In genomic region chrX:135066271-135066670, GRCh38 we compare ENCODE assay signal across 11 cellular contexts. TPM values are rescaled to one million over a fixed set of nuclear protein-coding genes. Genes with fewer than 3 reads are reported as not detected.
DNase-seq lines count a peak whose midpoint lies in the region; ATAC-seq, FAIRE-seq and TF ChIP-seq lines count a peak whose summit lies in the region.
"Not testable (repeated sequence)": the region's sequence is repeated elsewhere in the genome, so short reads cannot be mapped to it uniquely, and the experiment has no call there.
"Had no signal": no experiment of that assay in that cellular context is flagged by ENCODE, and none has a peak within 500 bp of the region (broad histone marks: within the 10 kb centered on the region; RNA-seq: fewer than 3 reads in every experiment).

No MANE protein-coding gene starts in this region.

- H4K91ac ChIP-seq in IMR-90 (ENCODE audit: insufficient read depth, low read depth, low read length), result not testable (repeated sequence)

- no CpG with 5 or more reads among the region's 6 CpGs for WGBS in IMR-90 (ENCODE audit: extremely low coverage in 2 of 2, insufficient read length in 1 of 2), 2 experiments
- 57% methylated on average over 6 of the region's 6 CpGs for WGBS in smooth muscle cell (ENCODE audit: low lambda C conversion rate)

- not testable (repeated sequence) for H4K20me1 ChIP-seq in IMR-90 (ENCODE audit: insufficient read depth, low read length); astrocyte (ENCODE audit: insufficient read depth, low read length); smooth muscle cell (ENCODE audit: low read depth)

- H3K4me3 ChIP-seq in IMR-90 (ENCODE audit: insufficient read depth, low read depth, low read length); astrocyte (ENCODE audit: insufficient read depth, low read depth, low read length); fibroblast of mammary gland (ENCODE audit: control insufficient read depth, low read depth, low read length); smooth muscle cell: not testable (repeated sequence)

- CTCF ChIA-PET in IMR-90 (lab: Yijun Ruan, JAX), result not testable (repeated sequence)

- not testable (repeated sequence) for H2AK5ac ChIP-seq in IMR-90 (ENCODE audit: low read depth, low read length)

- not testable (repeated sequence) for H3K18ac ChIP-seq in IMR-90 (ENCODE audit: low read depth, low read length)

- H3K27me3 ChIP-seq in IMR-90 (ENCODE audit: control insufficient read depth, insufficient read depth, low read length); astrocyte (ENCODE audit: insufficient read depth, low read length); smooth muscle cell (ENCODE audit: low read depth): not testable (repeated sequence)

- H3K4ac ChIP-seq in IMR-90 (ENCODE audit: low read depth, low read length), result not testable (repeated sequence)

- not testable (repeated sequence) for FAIRE-seq in astrocyte (lab: Jason Lieb, UNC)

- TF ChIP-seq CTCF in C4-2B (conservative IDR thresholded peaks at IDR 0.05), result peak; percentile 47
- TF ChIP-seq CTCF in IMR-90 (conservative IDR thresholded peaks at IDR 0.05; ENCODE audit: low read depth, low read length), result 0 out of 2 replicates have a peak, but pooled peaks have one; percentile 26
- peak; percentile 6 for TF ChIP-seq CTCF in astrocyte (IDR thresholded peaks at IDR 0.05; ENCODE audit: insufficient read depth, low read depth, low read length)
- TF ChIP-seq CTCF in fibroblast of mammary gland (conservative IDR thresholded peaks at IDR 0.05; ENCODE audit: control insufficient read depth, insufficient read depth, low read depth, low read length), result peak; percentile 16
- TF ChIP-seq CTCF in smooth muscle cell (IDR thresholded peaks at IDR 0.05; ENCODE audit: borderline replicate concordance, insufficient read depth, poor library complexity, severe bottlenecking), result peak; percentile 34

- not testable (repeated sequence) for H2AFZ ChIP-seq in IMR-90 (replicated peaks; ENCODE audit: low read length, poor library complexity); astrocyte (ENCODE audit: low read depth, low read length); smooth muscle cell (ENCODE audit: low read depth)

- H3K9me3 Mint-ChIP-seq in astrocyte (ENCODE audit: unreplicated experiment), result not testable (repeated sequence)

- not testable (repeated sequence) for H3K36me3 Mint-ChIP-seq in astrocyte (ENCODE audit: low read depth, unreplicated experiment)

- not testable (repeated sequence) for H3K14ac ChIP-seq in IMR-90 (replicated peaks; ENCODE audit: low read depth, low read length)

- H4K8ac ChIP-seq in IMR-90 (ENCODE audit: low read depth in 2 of 2, low read length in 2 of 2), result not testable (repeated sequence)

- not testable (repeated sequence) for H2BK20ac ChIP-seq in IMR-90 (ENCODE audit: low read depth, low read length)

- H3K4me1 ChIP-seq in IMR-90 (ENCODE audit: control insufficient read depth, insufficient read depth, low read length); astrocyte (ENCODE audit: insufficient read depth, low read length); smooth muscle cell (ENCODE audit: low read depth): not testable (repeated sequence)

- not testable (repeated sequence) for H3K4me2 ChIP-seq in IMR-90 (ENCODE audit: low read depth, low read length); astrocyte (ENCODE audit: low read length); smooth muscle cell

- H3K23ac ChIP-seq in IMR-90 (ENCODE audit: low read depth, low read length), result not testable (repeated sequence)

- H2AK9ac ChIP-seq in IMR-90 (replicated peaks; ENCODE audit: low read depth, low read length, poor library complexity), result not testable (repeated sequence)

- H3K36me3 ChIP-seq in IMR-90 (ENCODE audit: control insufficient read depth, insufficient read depth, low read length); astrocyte (ENCODE audit: insufficient read depth, low read length); smooth muscle cell (ENCODE audit: low read depth): not testable (repeated sequence)

- not testable (repeated sequence) for H3K4me3 Mint-ChIP-seq in astrocyte (ENCODE audit: unreplicated experiment)

- not testable (repeated sequence) for H2BK120ac ChIP-seq in IMR-90 (ENCODE audit: low read depth, low read length)

- TF ChIP-seq POLR2A in IMR-90 (IDR thresholded peaks at IDR 0.05; ENCODE audit: low read depth, low read length), result not testable (repeated sequence)

- DNase-seq in IMR-90; astrocyte (ENCODE audit: low read depth); fibroblast of mammary gland (ENCODE audit: low read depth); smooth muscle cell (lab: John Stamatoyannopoulos, UW; ENCODE audit: unreplicated experiment): not testable (repeated sequence)
- DNase-seq in RPMI7951 (ENCODE audit: low read depth), result peak; percentile 43
- DNase-seq in left kidney (ENCODE audit: low read depth, low spot score), result peak; percentile 58

- H3K9ac ChIP-seq in IMR-90 (ENCODE audit: low read depth, low read length); astrocyte (ENCODE audit: low read length); smooth muscle cell (ENCODE audit: low read depth): not testable (repeated sequence)

- not testable (repeated sequence) for H3K4me1 Mint-ChIP-seq in astrocyte (ENCODE audit: low read depth, unreplicated experiment)

- peak; percentile 60 for ATAC-seq in GM19351 (IDR thresholded peaks at IDR 0.05; ENCODE audit: unreplicated experiment)
- ATAC-seq in IMR-90 (ENCODE audit: low read depth), result not testable (repeated sequence)

- not testable (repeated sequence) for H3K56ac ChIP-seq in IMR-90 (ENCODE audit: extremely low read depth, insufficient read depth, low read length)

- dilution Hi-C loops in IMR-90 (cut with HindIII; ENCODE audit: low sequenced_read_pairs, unreplicated experiment), result not testable (repeated sequence)

- H3K9me3 ChIP-seq in IMR-90 (ENCODE audit: control insufficient read depth, insufficient read depth, low read length); astrocyte (ENCODE audit: insufficient read depth, low read depth, low read length); smooth muscle cell (replicated peaks; ENCODE audit: low read depth): not testable (repeated sequence)

- in situ Hi-C loops in IMR-90 (cut with MboI; ENCODE audit: low sequenced_read_pairs), result not testable (repeated sequence)

- not testable (repeated sequence) for H3K27ac Mint-ChIP-seq in astrocyte (ENCODE audit: unreplicated experiment)

- not testable (repeated sequence) for H4K5ac ChIP-seq in IMR-90 (ENCODE audit: low read depth, low read length)

- peak; percentile 30 for TF ChIP-seq RAD21 in IMR-90 (IDR thresholded peaks at IDR 0.05; ENCODE audit: low read length)

- not testable (repeated sequence) for H3K27ac ChIP-seq in C4-2B; IMR-90 (ENCODE audit: insufficient read depth, low read length); astrocyte (ENCODE audit: low read depth, low read length); smooth muscle cell (ENCODE audit: low read depth)

- not testable (repeated sequence) for H3K79me1 ChIP-seq in IMR-90 (ENCODE audit: low read depth in 1 of 2, low read length in 2 of 2)

- not testable (repeated sequence) for H2BK5ac ChIP-seq in IMR-90 (ENCODE audit: low read depth, low read length, poor library complexity, severe bottlenecking)

- H3K79me2 ChIP-seq in astrocyte (ENCODE audit: insufficient read depth, low read length); smooth muscle cell (ENCODE audit: low read depth): not testable (repeated sequence)

- BruUV-seq in IMR-90 (replicated peaks; lab: Mats Ljungman, UMichigan), result not testable (repeated sequence)

- H3F3A ChIP-seq in smooth muscle cell (ENCODE audit: low read depth), result not testable (repeated sequence)

- intact Hi-C loops in IMR-90 (cut with micrococcal nuclease), result not testable (repeated sequence)

- not testable (repeated sequence) for H2BK15ac ChIP-seq in IMR-90 (ENCODE audit: low read depth, low read length)

- H3K9me1 ChIP-seq in IMR-90 (ENCODE audit: insufficient read depth, low read length), result not testable (repeated sequence)

- not testable (repeated sequence) for H3K27me3 Mint-ChIP-seq in astrocyte (ENCODE audit: low read depth, unreplicated experiment)

- POLR2A ChIA-PET in IMR-90 (lab: Charles Lee; ENCODE audit: unreplicated experiment), result not testable (repeated sequence)

RNA-seq across cellular contexts. Expression of gene RTL8A, which starts 14.3 kb away (rescaled TPM):
- total RNA-seq in IMR-90 (2012; rRNA removed) (4.2 and 8.2 TPM in 2 replicates), astrocyte (33.9 and 36.4 TPM in 2 replicates), smooth muscle cell (23.7 and 24.2 TPM in 2 replicates)
- polyA plus RNA-seq in IMR-90 (2012; rRNA removed) (100 and 111 TPM in 2 replicates), smooth muscle cell (137 and 148 TPM in 2 replicates)
- 140 and 249 TPM in 2 replicates for polyA plus RNA-seq in IMR-90 (2012; cell fraction: cytosol; rRNA removed)
- polyA plus RNA-seq in IMR-90 (2012; cell fraction: nucleus; rRNA removed; ENCODE audit: low replicate concordance), result 40.0 and 78.6 TPM in 2 replicates
- total RNA-seq in RPMI7951 (2014; rRNA removed; shearing (Covaris generic)), result 16.2 and 17.9 TPM in 2 replicates

RNA-seq across cellular contexts. Expression of gene SMIM10L2B, which starts 32.2 kb away (rescaled TPM):
- 0.72 and 0.83 TPM in 2 replicates for total RNA-seq in IMR-90 (2012; rRNA removed)
- polyA plus RNA-seq in IMR-90 (2012; rRNA removed), result 0.98 and 1.0 TPM in 2 replicates
- polyA plus RNA-seq in IMR-90 (2012; cell fraction: cytosol; rRNA removed), result 0.74 and 1.3 TPM in 2 replicates
- 0.85 and 1.1 TPM in 2 replicates for polyA plus RNA-seq in IMR-90 (2012; cell fraction: nucleus; rRNA removed; ENCODE audit: low replicate concordance)
- 0.39 TPM in 1 of 2 replicates, not detected in the other for total RNA-seq in RPMI7951 (2014; rRNA removed; shearing (Covaris generic))
- 2.7 and 3.2 TPM in 2 replicates for total RNA-seq in astrocyte
- 3.7 and 3.9 TPM in 2 replicates for total RNA-seq in smooth muscle cell
- 7.8 and 10.6 TPM in 2 replicates for polyA plus RNA-seq in smooth muscle cell

RNA-seq across cellular contexts. Expression of gene RTL8C, which starts 34.1 kb away (rescaled TPM):
- 24.7 and 26.0 TPM in 2 replicates for total RNA-seq in IMR-90 (2012; rRNA removed)
- 326 and 418 TPM in 2 replicates for polyA plus RNA-seq in IMR-90 (2012; rRNA removed)
- polyA plus RNA-seq in IMR-90 (2012; cell fraction: cytosol; rRNA removed), result 645 and 818 TPM in 2 replicates
- polyA plus RNA-seq in IMR-90 (2012; cell fraction: nucleus; rRNA removed; ENCODE audit: low replicate concordance), result 301 and 618 TPM in 2 replicates
- total RNA-seq in RPMI7951 (2014; rRNA removed; shearing (Covaris generic)), result 69.9 and 96.6 TPM in 2 replicates
- total RNA-seq in astrocyte, result 233 and 240 TPM in 2 replicates
- 93.3 and 97.1 TPM in 2 replicates for total RNA-seq in smooth muscle cell
- 434 and 442 TPM in 2 replicates for polyA plus RNA-seq in smooth muscle cell

RNA-seq across cellular contexts. Expression of gene RTL8B, which starts 43.9 kb away (rescaled TPM):
- 3.6 and 4.2 TPM in 2 replicates for total RNA-seq in IMR-90 (2012; rRNA removed)
- 24.4 and 26.9 TPM in 2 replicates for polyA plus RNA-seq in IMR-90 (2012; rRNA removed)
- polyA plus RNA-seq in IMR-90 (2012; cell fraction: cytosol; rRNA removed), result 22.4 and 37.8 TPM in 2 replicates
- polyA plus RNA-seq in IMR-90 (2012; cell fraction: nucleus; rRNA removed; ENCODE audit: low replicate concordance), result 7.6 and 16.2 TPM in 2 replicates
- 12.1 and 14.1 TPM in 2 replicates for total RNA-seq in RPMI7951 (2014; rRNA removed; shearing (Covaris generic))
- 12.1 and 13.3 TPM in 2 replicates for total RNA-seq in astrocyte
- 13.3 and 14.6 TPM in 2 replicates for total RNA-seq in smooth muscle cell
- 27.7 and 30.1 TPM in 2 replicates for polyA plus RNA-seq in smooth muscle cell

RNA-seq across cellular contexts. Expression of gene ETDB, which starts 54.1 kb away (rescaled TPM):
- not detected in 2 replicates for total RNA-seq in IMR-90 (2012; rRNA removed)
- not detected in 2 replicates for polyA plus RNA-seq in IMR-90 (2012; rRNA removed)
- polyA plus RNA-seq in IMR-90 (2012; cell fraction: cytosol; rRNA removed), result not detected in 2 replicates
- not detected in 2 replicates for polyA plus RNA-seq in IMR-90 (2012; cell fraction: nucleus; rRNA removed; ENCODE audit: low replicate concordance)
- total RNA-seq in RPMI7951 (2014; rRNA removed; shearing (Covaris generic)), result not detected in 2 replicates
- not detected in 2 replicates for total RNA-seq in astrocyte
- not detected in 2 replicates for total RNA-seq in smooth muscle cell
- polyA plus RNA-seq in smooth muscle cell, result not detected in 2 replicates
- total RNA-seq: activated T-cell treated with anti-CD3 and anti-CD28 coated beads, Interleukin-2, amount 50 U/mL, for 72 hours; mucosa of gallbladder; renal cortical epithelial cell had no signal
